ENCODE assay signal across 14 cellular contexts in genomic region chr16:57941016-57941656, GRCh38. TPM values are rescaled to one million over a fixed set of nuclear protein-coding genes. Genes with fewer than 3 reads are reported as not detected.
DNase-seq lines count a peak whose midpoint lies in the region; ATAC-seq, FAIRE-seq and TF ChIP-seq lines count a peak whose summit lies in the region.
"Had no signal": no experiment of that assay in that cellular context is flagged by ENCODE, and none has a peak within 500 bp of the region (broad histone marks: within the 10 kb centered on the region; RNA-seq: fewer than 3 reads in every experiment).

No MANE protein-coding gene starts in this region.

- H3K4me1 Mint-ChIP-seq in activated naive CD8-positive, alpha-beta T cell treated with anti-CD3 and anti-CD28 coated beads for 36 hours: no peaks in the 10 kb centered on the region
- H3K4me1 Mint-ChIP-seq: activated naive CD4-positive, alpha-beta T cell treated with anti-CD3 and anti-CD28 coated beads, Interleukin-2, amount 50 U/mL, for 24 hours had no signal

- H3K27ac ChIP-seq in coronary artery: no peak overlapping the region
- H3K27ac ChIP-seq: psoas muscle had no signal

- DNase-seq in DMS79 (lab: John Stamatoyannopoulos, UW) (peak; percentile 36), NCI-H2227 (lab: John Stamatoyannopoulos, UW; ENCODE audit: unreplicated experiment) (peak; percentile 57), bronchial epithelial cell (ENCODE audit: low read depth) (peak; percentile 32), middle frontal gyrus (ENCODE audit: extremely low spot score, low spot score) (peak; percentile 27), NCI-H526 (lab: John Stamatoyannopoulos, UW) (no peak), coronary artery (ENCODE audit: low spot score) (no peak)
- DNase-seq in activated naive CD8-positive, alpha-beta T cell treated with anti-CD3 and anti-CD28 coated beads for 36 hours: no peak
- DNase-seq: DND-41, NCI-H146 had no signal

- H3K27me3 Mint-ChIP-seq in activated naive CD8-positive, alpha-beta T cell treated with anti-CD3 and anti-CD28 coated beads for 36 hours: peaks cover 6% of the 10 kb centered on the region
- H3K27me3 Mint-ChIP-seq: stimulated activated naive CD8-positive, alpha-beta T cell treated with anti-CD3 and anti-CD28 coated beads, Interleukin-15, Interleukin-2, amounts not matched to agents 100 ng/mL and 50 ng/mL, for 24 hours had no signal

- TF ChIP-seq CTCF in bronchial epithelial cell (IDR thresholded peaks at IDR 0.05; ENCODE audit: insufficient read depth, low read length, severe bottlenecking): no peak
- no peak for TF ChIP-seq CTCF in coronary artery (IDR thresholded peaks at IDR 0.05)

- no peak for ATAC-seq in HG03095 (IDR thresholded peaks at IDR 0.05; ENCODE audit: unreplicated experiment)
- ATAC-seq: psoas muscle had no signal

- FAIRE-seq in bronchial epithelial cell (lab: Jason Lieb, UNC): no peak
- FAIRE-seq: TTC549 had no signal

- no peaks in the 10 kb centered on the region for H3K36me3 Mint-ChIP-seq in activated naive CD8-positive, alpha-beta T cell treated with anti-CD3 and anti-CD28 coated beads for 36 hours
- H3K36me3 Mint-ChIP-seq: activated naive CD4-positive, alpha-beta T cell treated with anti-CD3 and anti-CD28 coated beads, Interleukin-2, amount 50 U/mL, for 24 hours had no signal

- no peaks in the 10 kb centered on the region for H3K27me3 ChIP-seq in bronchial epithelial cell (ENCODE audit: control insufficient read depth, insufficient read depth, low read length)

- H3K4me3 ChIP-seq in bronchial epithelial cell (ENCODE audit: low read depth, low read length) (no peak overlapping the region), coronary artery (no peak overlapping the region)
- H3K4me3 ChIP-seq: psoas muscle had no signal

- no peaks in the 10 kb centered on the region for H3K36me3 ChIP-seq in bronchial epithelial cell (ENCODE audit: control insufficient read depth, insufficient read depth, low read length)

- no peak overlapping the region for H3K27ac Mint-ChIP-seq in activated naive CD8-positive, alpha-beta T cell treated with anti-CD3 and anti-CD28 coated beads for 36 hours
- H3K27ac Mint-ChIP-seq: activated naive CD4-positive, alpha-beta T cell treated with anti-CD3 and anti-CD28 coated beads, Interleukin-2, amount 50 U/mL, for 24 hours; stimulated activated naive CD8-positive, alpha-beta T cell treated with anti-CD3 and anti-CD28 coated beads, Interleukin-15, Interleukin-2, amounts not matched to agents 100 ng/mL and 50 ng/mL, for 24 hours had no signal

- no peaks in the 10 kb centered on the region for H3K9me3 Mint-ChIP-seq in activated naive CD8-positive, alpha-beta T cell treated with anti-CD3 and anti-CD28 coated beads for 36 hours
- H3K9me3 Mint-ChIP-seq: activated naive CD4-positive, alpha-beta T cell treated with anti-CD3 and anti-CD28 coated beads, Interleukin-2, amount 50 U/mL, for 24 hours; stimulated activated naive CD8-positive, alpha-beta T cell treated with anti-CD3 and anti-CD28 coated beads, Interleukin-15, Interleukin-2, amounts not matched to agents 100 ng/mL and 50 ng/mL, for 24 hours had no signal

- H3K4me3 Mint-ChIP-seq in activated naive CD8-positive, alpha-beta T cell treated with anti-CD3 and anti-CD28 coated beads for 36 hours: no peak overlapping the region
- H3K4me3 Mint-ChIP-seq: activated naive CD4-positive, alpha-beta T cell treated with anti-CD3 and anti-CD28 coated beads, Interleukin-2, amount 50 U/mL, for 24 hours; stimulated activated naive CD8-positive, alpha-beta T cell treated with anti-CD3 and anti-CD28 coated beads, Interleukin-15, Interleukin-2, amounts not matched to agents 100 ng/mL and 50 ng/mL, for 24 hours had no signal

RNA-seq across cellular contexts. Expression of gene CNGB1, which starts 29.8 kb away (rescaled TPM):
- under 0.01 and 0.26 TPM in 2 replicates for total RNA-seq in bronchial epithelial cell
- total RNA-seq in activated naive CD8-positive, alpha-beta T cell treated with anti-CD3 and anti-CD28 coated beads for 36 hours: not detected
- total RNA-seq: psoas muscle had no signal

RNA-seq across cellular contexts. Expression of gene ZNF319, which starts 59.3 kb away (rescaled TPM):
- total RNA-seq in bronchial epithelial cell: 2.4 and 3.8 TPM in 2 replicates
- total RNA-seq in activated naive CD8-positive, alpha-beta T cell treated with anti-CD3 and anti-CD28 coated beads for 36 hours: 1 to 10 TPM; 6.8 to 7.2 TPM

Comparison
In these comparisons a context has a peak if more than half of its experiments do, and no peak if none do; other contexts are left out.
1. DNase-seq: peak in DMS79 (single experiment), NCI-H2227 (single experiment), bronchial epithelial cell (single experiment) and middle frontal gyrus (single experiment); none in activated naive CD8-positive, alpha-beta T cell treated with anti-CD3 and anti-CD28 coated beads for 36 hours (single experiment), NCI-H526 (0 of 2) and coronary artery (single experiment).